29 cellular contexts compared by ENCODE assay signal in genomic region chr22:47994899-47995573, GRCh38.
"Had no signal": no experiment of that assay in that cellular context is flagged by ENCODE, and none has a peak within 500 bp of the region (broad histone marks: within the 10 kb centered on the region; RNA-seq: fewer than 3 reads in every experiment).

No MANE protein-coding gene starts in this region.

- H3K9me3 Mint-ChIP-seq: dendritic cell treated with granulocyte-macrophage colony-stimulating factor and Interleukin-4, amounts not matched to agents 40 ng/mL and 50 ng/mL, for 4 days; immature natural killer cell; natural killer cell treated with Interleukin-12 subunit alpha and Interleukin-12 subunit beta and Interleukin-15 and Interleukin-18, amount 100 ng/mL, for 72 hours; neural progenitor cell; stimulated activated effector memory CD8-positive, alpha-beta T cell treated with anti-CD3 and anti-CD28 coated beads, Interleukin-12 subunit alpha, Interleukin-12 subunit beta, amount 100 ng/mL, for 72 hours had no signal

- H3K36me3 Mint-ChIP-seq: immature natural killer cell; naive B cell; natural killer cell treated with Interleukin-12 subunit alpha and Interleukin-12 subunit beta and Interleukin-15 and Interleukin-18, amount 100 ng/mL, for 72 hours; neural progenitor cell; stimulated activated effector memory CD8-positive, alpha-beta T cell treated with anti-CD3 and anti-CD28 coated beads, Interleukin-12 subunit alpha, Interleukin-12 subunit beta, amount 100 ng/mL, for 72 hours had no signal

- H3K9ac ChIP-seq: neural progenitor cell had no signal

- H3K4me1 Mint-ChIP-seq: immature natural killer cell; stimulated activated effector memory CD8-positive, alpha-beta T cell treated with anti-CD3 and anti-CD28 coated beads, Interleukin-12 subunit alpha, Interleukin-12 subunit beta, amount 100 ng/mL, for 72 hours had no signal

- ATAC-seq: esophagus mucosa; gastrocnemius medialis; heart right ventricle; left ventricle myocardium superior; mucosa of descending colon; psoas muscle; right cardiac atrium; stimulated activated effector memory CD8-positive, alpha-beta T cell treated with anti-CD3 and anti-CD28 coated beads, Interleukin-12 subunit alpha, Interleukin-12 subunit beta, amount 100 ng/mL, for 72 hours had no signal

- H3K27me3 ChIP-seq: colonic mucosa, gastrocnemius medialis, neural progenitor cell, ovary, sigmoid colon, testis, tibial artery, upper lobe of left lung had no signal

- H3K27me3 Mint-ChIP-seq: dendritic cell treated with granulocyte-macrophage colony-stimulating factor and Interleukin-4, amounts not matched to agents 40 ng/mL and 50 ng/mL, for 4 days had no signal

- H2AFZ ChIP-seq: neural progenitor cell had no signal

- H3K4me1 ChIP-seq: colonic mucosa, gastrocnemius medialis, heart right ventricle, lower lobe of right lung, neural progenitor cell, psoas muscle, stomach, testis, tibial artery, upper lobe of left lung had no signal

- H3K27ac Mint-ChIP-seq: dendritic cell treated with granulocyte-macrophage colony-stimulating factor and Interleukin-4, amounts not matched to agents 40 ng/mL and 50 ng/mL, for 4 days; endodermal cell; immature natural killer cell; natural killer cell treated with Interleukin-12 subunit alpha and Interleukin-12 subunit beta and Interleukin-15 and Interleukin-18, amount 100 ng/mL, for 72 hours; neural progenitor cell; stimulated activated effector memory CD8-positive, alpha-beta T cell treated with anti-CD3 and anti-CD28 coated beads, Interleukin-12 subunit alpha, Interleukin-12 subunit beta, amount 100 ng/mL, for 72 hours had no signal

- H3K36me3 ChIP-seq: colonic mucosa, gastrocnemius medialis, heart right ventricle, lower lobe of right lung, neural progenitor cell, ovary, sigmoid colon, stomach, tibial artery, upper lobe of left lung had no signal

- H3K4me3 Mint-ChIP-seq: dendritic cell treated with granulocyte-macrophage colony-stimulating factor and Interleukin-4, amounts not matched to agents 40 ng/mL and 50 ng/mL, for 4 days; endodermal cell; immature natural killer cell; natural killer cell treated with Interleukin-12 subunit alpha and Interleukin-12 subunit beta and Interleukin-15 and Interleukin-18, amount 100 ng/mL, for 72 hours; neural progenitor cell; stimulated activated effector memory CD8-positive, alpha-beta T cell treated with anti-CD3 and anti-CD28 coated beads, Interleukin-12 subunit alpha, Interleukin-12 subunit beta, amount 100 ng/mL, for 72 hours had no signal

- DNase-seq: colonic mucosa; effector CD8-positive, alpha-beta T cell; endodermal cell; foreskin fibroblast; gastrocnemius medialis; heart right ventricle; hippocampal formation; immature natural killer cell; left ventricle myocardium superior; lower lobe of right lung; mucosa of descending colon; naive B cell; ovary; psoas muscle; right cardiac atrium; sigmoid colon; stimulated activated CD4-positive, alpha-beta T cell treated with anti-CD3 and anti-CD28 coated beads, Interleukin-2, amount 100 ng/mL, for 24 hours; stimulated activated CD4-positive, alpha-beta T cell treated with anti-CD3 and anti-CD28 coated beads, Interleukin-4, amount 100 ng/mL, for 24 hours; stimulated activated naive CD4-positive, alpha-beta T cell treated with Interleukin-2 at 50 U/mL for 16 hours; stomach; testis; tibial artery had no signal

- H3K27ac ChIP-seq: colonic mucosa, epithelial cell of prostate, gastrocnemius medialis, heart right ventricle, lower lobe of right lung, neural progenitor cell, ovary, psoas muscle, sigmoid colon, stomach, testis, tibial artery, upper lobe of left lung had no signal

- H3K4me2 ChIP-seq: neural progenitor cell had no signal

- H3K4me3 ChIP-seq: colonic mucosa, gastrocnemius medialis, heart right ventricle, lower lobe of right lung, mucosa of descending colon, neural progenitor cell, ovary, psoas muscle, sigmoid colon, stomach, testis, tibial artery, upper lobe of left lung had no signal

- H3K9me3 ChIP-seq: colonic mucosa, gastrocnemius medialis, heart right ventricle, lower lobe of right lung, mucosa of descending colon, ovary, psoas muscle, sigmoid colon, testis, upper lobe of left lung had no signal
